Comparison of ENCODE assay signal across 12 cellular contexts in genomic region chr2:239329284-239329971, GRCh38.
DNase-seq lines count a peak whose midpoint lies in the region; ATAC-seq and TF ChIP-seq lines count a peak whose summit lies in the region.
"Had no signal": no experiment of that assay in that cellular context is flagged by ENCODE, and none has a peak within 500 bp of the region (broad histone marks: within the 10 kb centered on the region; RNA-seq: fewer than 3 reads in every experiment).

No MANE protein-coding gene starts in this region.

- H2AFZ ChIP-seq in MM.1S (ENCODE audit: low read length), result no peak overlapping the region

- no peak for TF ChIP-seq CTCF in MM.1S (IDR thresholded peaks at IDR 0.05; ENCODE audit: low read length)

- peak overlapping the region; percentile 98; the same call in 1 of the 2 replicates for H3K27ac ChIP-seq in MM.1S (ENCODE audit: low read length)
- peak overlapping the region; percentile 5 for H3K27ac ChIP-seq in temporal lobe (ENCODE audit: low read depth, low read length)

- H3K9me2 ChIP-seq in MM.1S (replicated peaks; ENCODE audit: insufficient read depth, low read length), result no peaks in the 10 kb centered on the region

- DNase-seq in MM.1S (no peak), ecto neural progenitor cell (ENCODE audit: low spot score) (peak; percentile 40), midbrain (lab: John Stamatoyannopoulos, UW) (peak; percentile 9), dedifferentiated amniotic fluid mesenchymal stem cell (ENCODE audit: extremely low spot score) (no peak), AG08396 (ENCODE audit: low spot score) (no peak)
- DNase-seq: Kasumi-1, NCI-H345, upper lobe of left lung had no signal

- H3K27me3 ChIP-seq in MM.1S (replicated peaks; ENCODE audit: insufficient read depth, low read length), result no peaks in the 10 kb centered on the region
- H3K27me3 ChIP-seq: upper lobe of left lung had no signal

- H3K9me3 ChIP-seq in MM.1S (replicated peaks; ENCODE audit: insufficient read depth, low read length), result no peaks in the 10 kb centered on the region
- H3K9me3 ChIP-seq: upper lobe of left lung had no signal

- ATAC-seq in HG03378 (IDR thresholded peaks at IDR 0.05; ENCODE audit: unreplicated experiment), result no peak
- no peak for ATAC-seq in HG03469 (IDR thresholded peaks at IDR 0.05; ENCODE audit: unreplicated experiment)

- peaks cover 78% of the 10 kb centered on the region for H3K79me2 ChIP-seq in MM.1S (ENCODE audit: low read length)

- peak overlapping the region; percentile 90; the same call in 1 of the 2 replicates for H3K4me2 ChIP-seq in MM.1S (ENCODE audit: low read depth, low read length)

- H3K36me3 ChIP-seq in MM.1S (replicated peaks; ENCODE audit: insufficient read depth, low read length), result no peaks in the 10 kb centered on the region
- H3K36me3 ChIP-seq: upper lobe of left lung had no signal

- H3K9ac ChIP-seq in MM.1S (ENCODE audit: low read length), result no peak overlapping the region

- no peaks in the 10 kb centered on the region for H4K20me1 ChIP-seq in MM.1S (ENCODE audit: insufficient read depth, low read length)

- no peak overlapping the region for H3K4me3 ChIP-seq in MM.1S (ENCODE audit: low read length)
- H3K4me3 ChIP-seq: SK-N-MC, upper lobe of left lung had no signal

- peaks cover 34% of the 10 kb centered on the region for H3F3A ChIP-seq in MM.1S (ENCODE audit: insufficient read depth, low read length)

- peaks cover 33% of the 10 kb centered on the region for H3K4me1 ChIP-seq in MM.1S (ENCODE audit: low read length)

Comparison
In these comparisons a context has a peak if more than half of its experiments do, and no peak if none do; other contexts are left out.
1. DNase-seq: peak in ecto neural progenitor cell (single experiment) and midbrain (single experiment); none in MM.1S (single experiment), dedifferentiated amniotic fluid mesenchymal stem cell (single experiment) and AG08396 (single experiment).